16 cellular contexts compared by ENCODE assay signal in the genomic region with DNA sequence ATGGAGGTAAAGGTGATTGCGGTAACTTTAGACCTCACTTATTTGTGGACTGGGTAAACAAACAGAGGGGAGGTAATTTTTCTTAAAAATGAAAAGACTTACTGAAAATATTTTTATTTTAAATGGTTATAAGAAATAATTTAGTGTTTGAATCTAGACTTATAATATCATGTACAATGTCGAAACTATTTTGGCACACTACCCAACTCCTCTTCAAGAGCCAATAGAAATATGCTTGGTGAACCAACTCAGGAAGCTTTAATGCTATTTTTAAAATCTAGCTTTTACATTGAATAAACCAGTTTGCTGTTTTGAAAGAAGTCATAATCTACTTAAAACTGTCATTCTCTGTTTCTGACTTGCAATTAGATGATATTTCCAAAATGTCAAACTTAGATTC.
DNase-seq lines count a peak whose midpoint lies in the region; ATAC-seq, FAIRE-seq and TF ChIP-seq lines count a peak whose summit lies in the region.
"Had no signal": no experiment of that assay in that cellular context is flagged by ENCODE, and none has a peak within 500 bp of the region (broad histone marks: within the 10 kb centered on the region; RNA-seq: fewer than 3 reads in every experiment).

No MANE protein-coding gene starts in this region.

- H3K9me3 Mint-ChIP-seq in endodermal cell = no peaks in the 10 kb centered on the region
- H3K9me3 Mint-ChIP-seq: IgD-negative memory B cell had no signal

- DNase-seq in EH (ENCODE audit: low read depth) = peak; percentile 49
- DNase-seq in astrocyte of the spinal cord (ENCODE audit: low read depth, low spot score) = peak; percentile 29
- DNase-seq in fibroblast of pulmonary artery (ENCODE audit: low read depth) = peak; percentile 75
- DNase-seq in endodermal cell = no peak
- DNase-seq in GM13976 (ENCODE audit: low spot score) = no peak
- DNase-seq in GM19239 (ENCODE audit: insufficient read length, low spot score) = no peak
- DNase-seq: CD8-positive, alpha-beta memory T cell; HCEC 1CT; NCI-H1436 treated with DMSO at 0.1 percent for 48 hours; NCI-H2081; NCI-H524; SIG-M5 had no signal

- no peaks in the 10 kb centered on the region for H3K36me3 Mint-ChIP-seq in endodermal cell (ENCODE audit: low read depth)
- H3K36me3 Mint-ChIP-seq: CD8-positive, alpha-beta memory T cell; IgD-negative memory B cell had no signal

- no peak for TF ChIP-seq CTCF in astrocyte of the spinal cord (IDR thresholded peaks at IDR 0.05; ENCODE audit: low read depth, low read length)
- no peak for TF ChIP-seq CTCF in fibroblast of pulmonary artery (IDR thresholded peaks at IDR 0.05; ENCODE audit: low read length, missing control alignments)
- TF ChIP-seq CTCF in endodermal cell (conservative IDR thresholded peaks at IDR 0.05) = no peak
- no peak for TF ChIP-seq CTCF in GM13976 (IDR thresholded peaks at IDR 0.05; ENCODE audit: borderline replicate concordance, control extremely low read depth, extremely low read depth, insufficient read depth, missing control alignments)

- H3K27ac ChIP-seq in endodermal cell (ENCODE audit: low read depth, low read length) = no peak overlapping the region
- H3K27ac ChIP-seq: BLaER1 had no signal

- peaks cover 40% of the 10 kb centered on the region for H3K4me1 ChIP-seq in skeletal muscle satellite cell (ENCODE audit: control insufficient read depth, insufficient read depth, low read length)
- no peaks in the 10 kb centered on the region for H3K4me1 ChIP-seq in endodermal cell (ENCODE audit: control insufficient read depth, insufficient read depth, low read length)
- H3K4me1 ChIP-seq: BLaER1 had no signal

- H3K27me3 Mint-ChIP-seq in endodermal cell (ENCODE audit: insufficient read depth) = peaks cover 5% of the 10 kb centered on the region
- H3K27me3 Mint-ChIP-seq: CD8-positive, alpha-beta memory T cell; IgD-negative memory B cell had no signal

- H3K27me3 ChIP-seq in skeletal muscle satellite cell (ENCODE audit: control insufficient read depth, insufficient read depth, low read length) (no peaks in the 10 kb centered on the region), endodermal cell (ENCODE audit: control insufficient read depth, insufficient read depth, low read length, poor library complexity, severe bottlenecking) (no peaks in the 10 kb centered on the region)
- H3K27me3 ChIP-seq: BLaER1 had no signal

- H3K4me3 Mint-ChIP-seq in endodermal cell = no peak overlapping the region
- H3K4me3 Mint-ChIP-seq: CD8-positive, alpha-beta memory T cell; IgD-negative memory B cell had no signal

- FAIRE-seq in GM19239 (lab: Jason Lieb, UNC) = no peak

- no peaks in the 10 kb centered on the region for H3K4me1 Mint-ChIP-seq in endodermal cell
- H3K4me1 Mint-ChIP-seq: CD8-positive, alpha-beta memory T cell; IgD-negative memory B cell had no signal

- ATAC-seq in HG03139 (IDR thresholded peaks at IDR 0.05; ENCODE audit: unreplicated experiment) = no peak

- H3K9ac ChIP-seq in skeletal muscle satellite cell (ENCODE audit: low read depth, low read length) (peak overlapping the region; percentile 35), endodermal cell (ENCODE audit: extremely low read depth, low read length, poor library complexity, severe bottlenecking) (no peak overlapping the region)
- H3K9ac ChIP-seq: BLaER1 had no signal

- H3K4me3 ChIP-seq in astrocyte of the spinal cord (ENCODE audit: low read depth, low read length) (no peak overlapping the region), fibroblast of pulmonary artery (replicated peaks; ENCODE audit: low read depth, low read length) (no peak overlapping the region), skeletal muscle satellite cell (ENCODE audit: low read length) (no peak overlapping the region), endodermal cell (ENCODE audit: low read length) (no peak overlapping the region)
- H3K4me3 ChIP-seq: BLaER1 had no signal

- H3K4me2 ChIP-seq in skeletal muscle satellite cell (ENCODE audit: low read length) = peak overlapping the region; percentile 18
- H3K4me2 ChIP-seq: BLaER1 had no signal

- no peak overlapping the region for H3K27ac Mint-ChIP-seq in endodermal cell
- H3K27ac Mint-ChIP-seq: CD8-positive, alpha-beta memory T cell; IgD-negative memory B cell had no signal

- H3K9me3 ChIP-seq in skeletal muscle satellite cell (replicated peaks; ENCODE audit: low read length) = no peaks in the 10 kb centered on the region
- H3K9me3 ChIP-seq in endodermal cell (ENCODE audit: control insufficient read depth, low read length) = no peaks in the 10 kb centered on the region
- H3K9me3 ChIP-seq: BLaER1 had no signal

- in situ Hi-C loops in astrocyte of the spinal cord (cut with HindIII; ENCODE audit: low sequenced_read_pairs) (no loop called here), GM13976 (cut with MboI; ENCODE audit: low sequenced_read_pairs, unreplicated experiment) (no loop called here)

- WGBS in endodermal cell (ENCODE audit: insufficient coverage in 1 of 2, insufficient read length in 1 of 2), 2 experiments = 95% methylated on average over 2 of the region's 2 CpGs; no CpG with 5 or more reads in 1 of the 2 experiments

- H3K36me3 ChIP-seq in skeletal muscle satellite cell (ENCODE audit: insufficient read depth, low read length) (no peaks in the 10 kb centered on the region), endodermal cell (ENCODE audit: control insufficient read depth, insufficient read depth, low read length) (no peaks in the 10 kb centered on the region)
- H3K36me3 ChIP-seq: BLaER1 had no signal

Comparison
In these comparisons a context has a peak if more than half of its experiments do, and no peak if none do; other contexts are left out.
1. DNase-seq: peak in EH (single experiment), astrocyte of the spinal cord (single experiment) and fibroblast of pulmonary artery (single experiment); none in endodermal cell (single experiment), GM13976 (single experiment) and GM19239 (single experiment).